1 cellular context compared by ENCODE assay signal in genomic region chr2:26639685-26640240, GRCh38.
TF ChIP-seq lines count a peak whose summit lies in the region.

No MANE protein-coding gene starts in this region.

TF ChIP-seq in SK-N-SH treated with all-trans-retinoic acid at 6 μM for 48 hours, 23 proteins besides CTCF, POLR2A, EP300 and RAD21 (continued from another document):
- TF ChIP-seq ZFP3 (CRISPR knock-in tag; IDR thresholded peaks at IDR 0.05) (no peak), SNAI2 (CRISPR knock-in tag; IDR thresholded peaks at IDR 0.05) (no peak), ISL1 (CRISPR knock-in tag; IDR thresholded peaks at IDR 0.05) (no peak), GLIS3 (CRISPR knock-in tag; IDR thresholded peaks at IDR 0.05) (no peak), ZC3H10 (CRISPR knock-in tag; IDR thresholded peaks at IDR 0.05) (no peak), ZNF565 (CRISPR knock-in tag; conservative IDR thresholded peaks at IDR 0.05; ENCODE audit: low read depth) (no peak), ZNF70 (CRISPR knock-in tag; IDR thresholded peaks at IDR 0.05) (no peak), ZFP30 (CRISPR knock-in tag; IDR thresholded peaks at IDR 0.05) (no peak)
